Comparison of ENCODE assay signal across 12 cellular contexts in genomic region chr1:230281531-230281930, GRCh38.
DNase-seq lines count a peak whose midpoint lies in the region; ATAC-seq and TF ChIP-seq lines count a peak whose summit lies in the region.
"Had no signal": no experiment of that assay in that cellular context is flagged by ENCODE, and none has a peak within 500 bp of the region (broad histone marks: within the 10 kb centered on the region; RNA-seq: fewer than 3 reads in every experiment).

No MANE protein-coding gene starts in this region.

- no peak for TF ChIP-seq CTCF in left lung (IDR thresholded peaks at IDR 0.05)

- peaks cover 13% of the 10 kb centered on the region for H3K36me3 Mint-ChIP-seq in activated CD4-positive, alpha-beta T cell treated with anti-CD3 and anti-CD28 coated beads, Interleukin-2, amount 10 ng/mL, durations not matched to agents 7 days and 5 days (ENCODE audit: low read depth)
- no peaks in the 10 kb centered on the region for H3K36me3 Mint-ChIP-seq in T-helper 17 cell (ENCODE audit: low read depth)

- no peak overlapping the region for H3K27ac ChIP-seq in left lung
- H3K27ac ChIP-seq: esophagus muscularis mucosa, heart right ventricle had no signal

- H3K4me3 Mint-ChIP-seq in activated CD4-positive, alpha-beta T cell treated with anti-CD3 and anti-CD28 coated beads, Interleukin-2, amount 10 ng/mL, durations not matched to agents 7 days and 5 days, result no peak overlapping the region
- peak overlapping the region; percentile 25 for H3K4me3 Mint-ChIP-seq in T-helper 17 cell
- peak overlapping the region in 1 of 2 donors; percentile 26 for H3K4me3 Mint-ChIP-seq in stimulated activated naive CD8-positive, alpha-beta T cell treated with anti-CD3 and anti-CD28 coated beads, Interleukin-15, amount 100 ng/mL, for 72 hours

- DNase-seq in activated CD4-positive, alpha-beta T cell treated with anti-CD3 and anti-CD28 coated beads, Interleukin-2, amount 10 ng/mL, durations not matched to agents 7 days and 5 days, result no peak
- DNase-seq in activated CD4-positive, alpha-beta T cell treated with anti-CD3 and anti-CD28 coated beads for 48 hours, result no peak
- DNase-seq in T-helper 17 cell, result no peak
- peak; percentile 25 to 78 for DNase-seq in left lung
- no peak for DNase-seq in stimulated activated naive CD8-positive, alpha-beta T cell treated with anti-CD3 and anti-CD28 coated beads, Interleukin-15, amount 100 ng/mL, for 72 hours
- DNase-seq in NCI-H510A treated with DMSO at 0.1 percent for 48 hours (lab: John Stamatoyannopoulos, UW), result no peak
- DNase-seq in NCI-H2107 treated with DMSO at 0.1 percent for 48 hours (lab: John Stamatoyannopoulos, UW; ENCODE audit: unreplicated experiment), result no peak
- DNase-seq: heart right ventricle, MG63, trophoblast cell had no signal

- H3K27ac Mint-ChIP-seq in activated CD4-positive, alpha-beta T cell treated with anti-CD3 and anti-CD28 coated beads, Interleukin-2, amount 10 ng/mL, durations not matched to agents 7 days and 5 days, result peak overlapping the region; percentile 42
- H3K27ac Mint-ChIP-seq in T-helper 17 cell, result peak overlapping the region; percentile 53
- peak overlapping the region; percentile 27 to 61 for H3K27ac Mint-ChIP-seq in stimulated activated naive CD8-positive, alpha-beta T cell treated with anti-CD3 and anti-CD28 coated beads, Interleukin-15, amount 100 ng/mL, for 72 hours

- no peak overlapping the region for H3K4me3 ChIP-seq in left lung
- H3K4me3 ChIP-seq: esophagus muscularis mucosa, heart right ventricle, MG63 had no signal

- peaks cover 0 to 3% of the 10 kb centered on the region in 2 donors for H3K4me1 ChIP-seq in left lung

- ATAC-seq in T-helper 17 cell (no peak), left lung (no peak), GM19395 (IDR thresholded peaks at IDR 0.05; ENCODE audit: unreplicated experiment) (no peak)
- ATAC-seq in stimulated activated naive CD8-positive, alpha-beta T cell treated with anti-CD3 and anti-CD28 coated beads, Interleukin-15, amount 100 ng/mL, for 72 hours, result peak; percentile 37

- H3K9me3 Mint-ChIP-seq in activated CD4-positive, alpha-beta T cell treated with anti-CD3 and anti-CD28 coated beads, Interleukin-2, amount 10 ng/mL, durations not matched to agents 7 days and 5 days, result no peaks in the 10 kb centered on the region
- no peaks in the 10 kb centered on the region for H3K9me3 Mint-ChIP-seq in stimulated activated naive CD8-positive, alpha-beta T cell treated with anti-CD3 and anti-CD28 coated beads, Interleukin-15, amount 100 ng/mL, for 72 hours

- H3K9me3 ChIP-seq in T-helper 17 cell (ENCODE audit: control insufficient read depth, low read length, poor library complexity, severe bottlenecking) (no peaks in the 10 kb centered on the region), left lung (no peaks in the 10 kb centered on the region)
- H3K9me3 ChIP-seq: esophagus muscularis mucosa, heart right ventricle, MG63 had no signal

- CTCF ChIA-PET in activated CD4-positive, alpha-beta T cell treated with anti-CD3 and anti-CD28 coated beads, Interleukin-2, amount 10 ng/mL, durations not matched to agents 7 days and 5 days (lab: Charles Lee), result interaction anchor here (0.5 to 1.2 kb wide), 2 partner anchors 10 to 875 kb away, joined by 3 to 4 read pairs; no protein-coding TSS in a partner anchor

- H3K27me3 ChIP-seq in left lung, result no peaks in the 10 kb centered on the region
- H3K27me3 ChIP-seq: esophagus muscularis mucosa, heart right ventricle, MG63 had no signal

- intact Hi-C loops in left lung (cut with DNase I), result no loop called here

- POLR2A ChIA-PET in activated CD4-positive, alpha-beta T cell treated with anti-CD3 and anti-CD28 coated beads, Interleukin-2, amount 10 ng/mL, durations not matched to agents 7 days and 5 days (lab: Charles Lee), result no interaction called here

- H3K27me3 Mint-ChIP-seq in activated CD4-positive, alpha-beta T cell treated with anti-CD3 and anti-CD28 coated beads, Interleukin-2, amount 10 ng/mL, durations not matched to agents 7 days and 5 days, result no peaks in the 10 kb centered on the region
- H3K27me3 Mint-ChIP-seq in T-helper 17 cell, result no peaks in the 10 kb centered on the region
- H3K27me3 Mint-ChIP-seq in stimulated activated naive CD8-positive, alpha-beta T cell treated with anti-CD3 and anti-CD28 coated beads, Interleukin-15, amount 100 ng/mL, for 72 hours, result no peaks in the 10 kb centered on the region

- H3K36me3 ChIP-seq in left lung, result peaks cover 0 to 61% of the 10 kb centered on the region in 2 donors

- peaks cover 48% of the 10 kb centered on the region for H3K4me1 Mint-ChIP-seq in activated CD4-positive, alpha-beta T cell treated with anti-CD3 and anti-CD28 coated beads, Interleukin-2, amount 10 ng/mL, durations not matched to agents 7 days and 5 days
- peaks cover 6% of the 10 kb centered on the region for H3K4me1 Mint-ChIP-seq in T-helper 17 cell
- peaks cover 68% of the 10 kb centered on the region for H3K4me1 Mint-ChIP-seq in stimulated activated naive CD8-positive, alpha-beta T cell treated with anti-CD3 and anti-CD28 coated beads, Interleukin-15, amount 100 ng/mL, for 72 hours

Comparison
In these comparisons a context has a peak if more than half of its experiments do, and no peak if none do; other contexts are left out.
1. DNase-seq: peak in left lung (2 of 2); none in activated CD4-positive, alpha-beta T cell treated with anti-CD3 and anti-CD28 coated beads, Interleukin-2, amount 10 ng/mL, durations not matched to agents 7 days and 5 days (single experiment), activated CD4-positive, alpha-beta T cell treated with anti-CD3 and anti-CD28 coated beads for 48 hours (single experiment), T-helper 17 cell (0 of 3), stimulated activated naive CD8-positive, alpha-beta T cell treated with anti-CD3 and anti-CD28 coated beads, Interleukin-15, amount 100 ng/mL, for 72 hours (0 of 2), NCI-H510A treated with DMSO at 0.1 percent for 48 hours (single experiment) and NCI-H2107 treated with DMSO at 0.1 percent for 48 hours (single experiment).
2. Peak in every context shown above with its lines, with median percentiles within 50 percentile points of each other: H3K27ac Mint-ChIP-seq.